Comparison of ENCODE assay signal across 12 cellular contexts in the genomic region with DNA sequence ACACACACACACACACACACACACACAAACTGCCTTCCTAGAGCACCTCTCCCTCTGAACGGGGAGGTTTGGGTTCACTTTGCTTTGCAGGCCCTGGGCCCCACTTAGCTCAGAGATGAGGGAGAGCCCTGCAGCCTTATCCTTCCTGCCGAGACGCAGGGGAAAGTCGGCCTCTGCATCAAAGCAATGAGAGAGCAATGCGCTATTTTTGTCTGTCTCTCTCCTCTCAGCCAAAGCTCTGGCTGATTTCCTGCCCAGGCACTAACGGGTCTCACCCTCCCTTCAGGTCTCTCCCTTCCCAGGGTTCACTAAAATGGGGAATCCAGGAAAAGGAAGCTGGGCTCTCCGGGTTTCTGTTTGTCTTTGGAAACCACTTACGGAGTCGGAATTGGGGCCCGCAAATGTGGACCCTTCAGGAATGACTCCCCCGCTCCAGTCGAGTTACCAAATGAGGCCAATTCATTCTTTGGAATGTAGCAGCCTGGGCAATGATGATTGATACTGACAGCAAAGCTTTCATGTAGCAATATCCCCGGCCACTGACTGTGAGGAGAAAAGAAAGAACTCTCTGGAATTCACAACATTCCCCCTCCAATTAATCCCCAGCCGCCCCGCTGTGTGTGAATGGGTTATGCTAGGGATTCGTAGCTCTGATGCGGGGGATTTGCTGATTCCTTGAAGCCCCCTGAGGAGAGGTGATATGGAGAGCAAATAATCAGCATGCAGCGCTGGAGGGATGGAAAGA.
A peak's percentile ranks its signal among the peaks of the same experiment; 100 is the strongest.
DNase-seq lines count a peak whose midpoint lies in the region; ATAC-seq, FAIRE-seq and TF ChIP-seq lines count a peak whose summit lies in the region.
"Had no signal": no experiment of that assay in that cellular context is flagged by ENCODE, and none has a peak within 500 bp of the region (broad histone marks: within the 10 kb centered on the region; RNA-seq: fewer than 3 reads in every experiment).

No MANE protein-coding gene starts in this region.

- H3K4me3 Mint-ChIP-seq in activated T-helper 1 cell treated with anti-CD3 and anti-CD28 coated beads, Interleukin-12 subunit alpha, Interleukin-12 subunit beta, Interleukin-2, Interleukin-4 antibody, amounts not matched to agents 30 ng/mL and 10 ng/mL and 1 ng/mL, durations not matched to agents 14 hours and 24 hours and 36 hours = no peak overlapping the region

- H3K4me1 Mint-ChIP-seq in activated T-helper 1 cell treated with anti-CD3 and anti-CD28 coated beads, Interleukin-12 subunit alpha, Interleukin-12 subunit beta, Interleukin-2, Interleukin-4 antibody, amounts not matched to agents 30 ng/mL and 10 ng/mL and 1 ng/mL, durations not matched to agents 14 hours and 24 hours and 36 hours (ENCODE audit: low read depth) = no peaks in the 10 kb centered on the region

- H3K36me3 Mint-ChIP-seq in activated T-helper 1 cell treated with anti-CD3 and anti-CD28 coated beads, Interleukin-12 subunit alpha, Interleukin-12 subunit beta, Interleukin-2, Interleukin-4 antibody, amounts not matched to agents 30 ng/mL and 10 ng/mL and 1 ng/mL, durations not matched to agents 14 hours and 24 hours and 36 hours (ENCODE audit: low read depth) = no peaks in the 10 kb centered on the region

- intact Hi-C loops in activated T-helper 1 cell treated with anti-CD3 and anti-CD28 coated beads, Interleukin-12 subunit alpha, Interleukin-12 subunit beta, Interleukin-2, Interleukin-4 antibody, amounts not matched to agents 30 ng/mL and 10 ng/mL and 1 ng/mL, durations not matched to agents 14 hours and 24 hours and 36 hours (cut with micrococcal nuclease) = no loop called here

- H3K27ac Mint-ChIP-seq in activated T-helper 1 cell treated with anti-CD3 and anti-CD28 coated beads, Interleukin-12 subunit alpha, Interleukin-12 subunit beta, Interleukin-2, Interleukin-4 antibody, amounts not matched to agents 30 ng/mL and 10 ng/mL and 1 ng/mL, durations not matched to agents 14 hours and 24 hours and 36 hours = no peak overlapping the region

- DNase-seq in NCI-H226 = peak; percentile 52
- DNase-seq in fibroblast of mammary gland (ENCODE audit: low read depth) = peak; percentile 23
- DNase-seq in midbrain (lab: John Stamatoyannopoulos, UW) = peak; percentile 14
- DNase-seq in mucosa of gallbladder (ENCODE audit: low spot score) = no peak
- no peak for DNase-seq in activated naive CD4-positive, alpha-beta T cell treated with Interleukin-2 at 50 U/mL for 16 hours
- no peak for DNase-seq in activated T-helper 1 cell treated with anti-CD3 and anti-CD28 coated beads, Interleukin-12 subunit alpha, Interleukin-12 subunit beta, Interleukin-2, Interleukin-4 antibody, amounts not matched to agents 30 ng/mL and 10 ng/mL and 1 ng/mL, durations not matched to agents 14 hours and 24 hours and 36 hours (ENCODE audit: low spot score)
- DNase-seq: left colon, NCI-H1417 had no signal

- no peaks in the 10 kb centered on the region for H3K9me3 Mint-ChIP-seq in activated T-helper 1 cell treated with anti-CD3 and anti-CD28 coated beads, Interleukin-12 subunit alpha, Interleukin-12 subunit beta, Interleukin-2, Interleukin-4 antibody, amounts not matched to agents 30 ng/mL and 10 ng/mL and 1 ng/mL, durations not matched to agents 14 hours and 24 hours and 36 hours

- H3K27me3 Mint-ChIP-seq in activated T-helper 1 cell treated with anti-CD3 and anti-CD28 coated beads, Interleukin-12 subunit alpha, Interleukin-12 subunit beta, Interleukin-2, Interleukin-4 antibody, amounts not matched to agents 30 ng/mL and 10 ng/mL and 1 ng/mL, durations not matched to agents 14 hours and 24 hours and 36 hours (ENCODE audit: insufficient read depth) = peaks cover 3% of the 10 kb centered on the region

- peak; percentile 96 for FAIRE-seq in A204.1 (lab: Jason Lieb, UNC)
- FAIRE-seq: bronchial epithelial cell, GM12891 had no signal

- H3K4me3 ChIP-seq in fibroblast of mammary gland (ENCODE audit: control insufficient read depth, low read depth, low read length) = no peak overlapping the region

- ATAC-seq in GM21528 (IDR thresholded peaks at IDR 0.05; ENCODE audit: low FRiP score, unreplicated experiment) = no peak
- ATAC-seq: left colon had no signal

- TF ChIP-seq CTCF in fibroblast of mammary gland (conservative IDR thresholded peaks at IDR 0.05; ENCODE audit: control insufficient read depth, insufficient read depth, low read depth, low read length) = no peak

Comparison
In these comparisons a context has a peak if more than half of its experiments do, and no peak if none do; other contexts are left out.
1. DNase-seq: peak in NCI-H226 (single experiment), fibroblast of mammary gland (single experiment) and midbrain (single experiment); none in mucosa of gallbladder (single experiment), activated naive CD4-positive, alpha-beta T cell treated with Interleukin-2 at 50 U/mL for 16 hours (single experiment) and activated T-helper 1 cell treated with anti-CD3 and anti-CD28 coated beads, Interleukin-12 subunit alpha, Interleukin-12 subunit beta, Interleukin-2, Interleukin-4 antibody, amounts not matched to agents 30 ng/mL and 10 ng/mL and 1 ng/mL, durations not matched to agents 14 hours and 24 hours and 36 hours (single experiment).